Comparison of ENCODE assay signal across 26 cellular contexts in the genomic region with DNA sequence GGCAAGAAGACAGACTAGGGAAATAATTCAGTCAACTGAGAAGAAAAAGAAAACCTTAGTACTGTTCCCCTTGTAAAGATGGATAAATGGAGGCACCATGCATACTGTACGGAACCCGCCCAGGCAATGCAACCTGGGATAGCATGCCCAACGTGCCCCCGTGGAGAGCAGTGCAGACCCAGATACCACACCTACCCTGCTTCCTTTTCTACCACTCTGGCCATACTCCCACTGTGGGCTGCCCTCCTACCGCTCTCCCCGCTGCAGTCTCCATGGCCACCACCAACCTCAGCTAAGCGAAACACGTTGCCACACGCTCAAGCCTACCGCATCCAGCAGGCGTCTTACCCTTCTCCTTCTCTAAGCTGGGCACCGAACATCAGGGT.
"Had no signal": no experiment of that assay in that cellular context is flagged by ENCODE, and none has a peak within 500 bp of the region (broad histone marks: within the 10 kb centered on the region; RNA-seq: fewer than 3 reads in every experiment).

No MANE protein-coding gene starts in this region.

- H3K9me3 Mint-ChIP-seq: activated naive CD8-positive, alpha-beta T cell treated with anti-CD3 and anti-CD28 coated beads for 36 hours; activated T-cell treated with anti-CD3 and anti-CD28 coated beads, Interleukin-2, amount 50 U/mL, for 4 hours; activated T-helper 2 cell treated with anti-CD3 and anti-CD28 coated beads, Interferon-gamma antibody, Interleukin-2, Interleukin-4, amounts not matched to agents 10 μg/mL and 5 μg/mL and 100 μg/mL, durations not matched to agents 14 hours and 24 hours and 36 hours; mesothelial cell of epicardium; naive thymus-derived CD8-positive, alpha-beta T cell; stimulated activated naive CD8-positive, alpha-beta T cell treated with anti-CD3 and anti-CD28 coated beads, Interleukin-15, Interleukin-2, amounts not matched to agents 100 ng/mL and 50 ng/mL, for 24 hours; T-helper 2 cell treated with Interferon-gamma antibody and Interleukin-4, amounts not matched to agents 5 μg/mL and 100 μg/mL, for 36 hours had no signal

- H3K36me3 Mint-ChIP-seq: activated naive CD8-positive, alpha-beta T cell treated with anti-CD3 and anti-CD28 coated beads for 36 hours; mesothelial cell of epicardium; naive thymus-derived CD8-positive, alpha-beta T cell had no signal

- H3K36me3 ChIP-seq: breast epithelium, colonic mucosa, esophagus squamous epithelium, gastrocnemius medialis, left ventricle myocardium inferior, ovary, prostate gland, tibial artery, uterus, WERI-Rb-1 had no signal

- H3K4me3 ChIP-seq: breast epithelium, colonic mucosa, esophagus squamous epithelium, gastrocnemius medialis, left ventricle myocardium inferior, ovary, prostate gland, tibial artery, uterus had no signal

- DNase-seq: activated CD4-positive, CD25-positive, alpha-beta regulatory T cell treated with anti-CD3 and anti-CD28 coated beads, Interleukin-2, amount 50 U/mL, for 72 hours; activated CD8-positive, alpha-beta memory T cell treated with anti-CD3 and anti-CD28 coated beads, Interleukin-2, amount 50 U/mL, for 4 hours; activated naive CD4-positive, alpha-beta T cell treated with Interleukin-2 at 50 U/mL for 16 hours; activated naive CD8-positive, alpha-beta T cell treated with anti-CD3 and anti-CD28 coated beads for 36 hours; activated T-cell treated with anti-CD3 and anti-CD28 coated beads, Interleukin-2, amount 50 U/mL, for 4 hours; amniotic stem cell; colonic mucosa; esophagus squamous epithelium; gastrocnemius medialis; hippocampal formation; kidney glomerular epithelial cell; left ventricle myocardium inferior; naive thymus-derived CD8-positive, alpha-beta T cell; ovary; stimulated activated CD4-positive, alpha-beta T cell treated with anti-CD3 and anti-CD28 coated beads, Interleukin-12 subunit alpha, Interleukin-12 subunit beta, amount 100 ng/mL, for 4 hours; stimulated activated CD4-positive, alpha-beta T cell treated with anti-CD3 and anti-CD28 coated beads, Interleukin-4, amount 100 ng/mL, for 4 hours; substantia nigra; tibial artery; uterus; WERI-Rb-1 had no signal

- H3K27ac ChIP-seq: breast epithelium, colonic mucosa, esophagus squamous epithelium, gastrocnemius medialis, left ventricle myocardium inferior, ovary, prostate gland, tibial artery, uterus, WERI-Rb-1 had no signal

- H3K4me3 Mint-ChIP-seq: activated naive CD8-positive, alpha-beta T cell treated with anti-CD3 and anti-CD28 coated beads for 36 hours; activated T-cell treated with anti-CD3 and anti-CD28 coated beads, Interleukin-2, amount 50 U/mL, for 4 hours; mesothelial cell of epicardium; naive thymus-derived CD8-positive, alpha-beta T cell; stimulated activated naive CD8-positive, alpha-beta T cell treated with anti-CD3 and anti-CD28 coated beads, Interleukin-15, Interleukin-2, amounts not matched to agents 100 ng/mL and 50 ng/mL, for 24 hours; T-helper 2 cell treated with Interferon-gamma antibody and Interleukin-4, amounts not matched to agents 5 μg/mL and 100 μg/mL, for 36 hours had no signal

- H3K27ac Mint-ChIP-seq: activated naive CD8-positive, alpha-beta T cell treated with anti-CD3 and anti-CD28 coated beads for 36 hours; activated T-helper 2 cell treated with anti-CD3 and anti-CD28 coated beads, Interferon-gamma antibody, Interleukin-2, Interleukin-4, amounts not matched to agents 10 μg/mL and 5 μg/mL and 100 μg/mL, durations not matched to agents 14 hours and 24 hours and 36 hours; mesothelial cell of epicardium; stimulated activated naive CD8-positive, alpha-beta T cell treated with anti-CD3 and anti-CD28 coated beads, Interleukin-15, Interleukin-2, amounts not matched to agents 100 ng/mL and 50 ng/mL, for 24 hours; T-helper 2 cell treated with Interferon-gamma antibody and Interleukin-4, amounts not matched to agents 5 μg/mL and 100 μg/mL, for 36 hours had no signal

- ATAC-seq: activated T-cell treated with anti-CD3 and anti-CD28 coated beads, Interleukin-2, amount 50 U/mL, for 4 hours; gastrocnemius medialis; naive thymus-derived CD8-positive, alpha-beta T cell had no signal

- H3K4me1 Mint-ChIP-seq: activated naive CD8-positive, alpha-beta T cell treated with anti-CD3 and anti-CD28 coated beads for 36 hours; mesothelial cell of epicardium had no signal

- H3K27me3 ChIP-seq: breast epithelium, colonic mucosa, gastrocnemius medialis, ovary, tibial artery had no signal

- H3K9me3 ChIP-seq: breast epithelium, colonic mucosa, esophagus squamous epithelium, gastrocnemius medialis, left ventricle myocardium inferior, ovary, prostate gland, tibial artery, uterus had no signal

- H3K4me1 ChIP-seq: breast epithelium, colonic mucosa, esophagus squamous epithelium, left ventricle myocardium inferior, prostate gland, tibial artery, uterus had no signal
